9 cellular contexts compared by ENCODE assay signal in genomic region chr2:47486858-47487497, GRCh38.
DNase-seq lines count a peak whose midpoint lies in the region; ATAC-seq and TF ChIP-seq lines count a peak whose summit lies in the region.
"Had no signal": no experiment of that assay in that cellular context is flagged by ENCODE, and none has a peak within 500 bp of the region (broad histone marks: within the 10 kb centered on the region; RNA-seq: fewer than 3 reads in every experiment).

No MANE protein-coding gene starts in this region.

- no peaks in the 10 kb centered on the region for H3K9me3 Mint-ChIP-seq in activated T-helper 17 cell treated with anti-CD3 and anti-CD28 coated beads, Interleukin-2, amount 50 U/mL, for 72 hours

- H3K36me3 Mint-ChIP-seq in activated T-helper 17 cell treated with anti-CD3 and anti-CD28 coated beads, Interleukin-2, amount 50 U/mL, for 72 hours (ENCODE audit: low read depth), result peaks cover 26% of the 10 kb centered on the region

- TF ChIP-seq POLR2A in Peyer's patch (IDR thresholded peaks at IDR 0.05), result no peak

- peak overlapping the region; percentile 41 for H3K27ac Mint-ChIP-seq in activated T-helper 17 cell treated with anti-CD3 and anti-CD28 coated beads, Interleukin-2, amount 50 U/mL, for 72 hours

- H3K4me1 ChIP-seq in A673 (ENCODE audit: insufficient read depth, low read length, poor library complexity, severe bottlenecking) (peaks cover 5% of the 10 kb centered on the region), Peyer's patch (peaks cover 0 to 6% (median 0%) of the 10 kb centered on the region in 4 donors)

- TF ChIP-seq CTCF in A673 (conservative IDR thresholded peaks at IDR 0.05; ENCODE audit: low read depth, low read length), result no peak
- TF ChIP-seq CTCF in Peyer's patch (IDR thresholded peaks at IDR 0.05), result no peak

- H3K36me3 ChIP-seq in A673 (ENCODE audit: insufficient read depth, low read length, poor library complexity, severe bottlenecking), result no peaks in the 10 kb centered on the region
- H3K36me3 ChIP-seq in Peyer's patch, result no peaks in the 10 kb centered on the region

- peaks cover 4% of the 10 kb centered on the region for H3K4me1 Mint-ChIP-seq in activated T-helper 17 cell treated with anti-CD3 and anti-CD28 coated beads, Interleukin-2, amount 50 U/mL, for 72 hours

- DNase-seq in A673 (ENCODE audit: low spot score) (peak; percentile 5), Peyer's patch (no peak), DMS53 treated with DMSO at 0.1 percent for 48 hours (lab: John Stamatoyannopoulos, UW; ENCODE audit: unreplicated experiment) (no peak), D341Med (ENCODE audit: low spot score) (no peak), head of caudate nucleus (no peak)

- H3K27me3 ChIP-seq in A673 (replicated peaks; ENCODE audit: insufficient read depth, low read depth, low read length, poor library complexity) (no peaks in the 10 kb centered on the region), Peyer's patch (no peaks in the 10 kb centered on the region)

- H3K4me3 ChIP-seq in A673 (ENCODE audit: low read depth, low read length, poor library complexity, severe bottlenecking) (no peak overlapping the region), Peyer's patch (no peak overlapping the region)

- no TSS peak for BruUV-seq in A673 (replicated peaks; lab: Mats Ljungman, UMichigan)

- H3K27ac ChIP-seq in A673 (ENCODE audit: low read depth, low read length, poor library complexity, severe bottlenecking), result no peak overlapping the region
- no peak overlapping the region for H3K27ac ChIP-seq in Peyer's patch
- H3K27ac ChIP-seq: VCaP had no signal

- POLR2A ChIA-PET in A673 (lab: Charles Lee; ENCODE audit: low non-redundant PET), result no interaction called here

- intact Hi-C loops in A673 (cut with micrococcal nuclease; ENCODE audit: unreplicated experiment) (no loop called here), head of caudate nucleus (cut with DNase I) (no loop called here)

- H3K9me3 ChIP-seq in A673 (ENCODE audit: low read depth, low read length, poor library complexity, severe bottlenecking) (no peaks in the 10 kb centered on the region), Peyer's patch (no peaks in the 10 kb centered on the region)

- H3K27me3 Mint-ChIP-seq in activated T-helper 17 cell treated with anti-CD3 and anti-CD28 coated beads, Interleukin-2, amount 50 U/mL, for 72 hours, result no peaks in the 10 kb centered on the region

- H3K4me3 Mint-ChIP-seq in activated T-helper 17 cell treated with anti-CD3 and anti-CD28 coated beads, Interleukin-2, amount 50 U/mL, for 72 hours, result no peak overlapping the region

- CTCF ChIA-PET in A673 (lab: Charles Lee), result no interaction called here

- peak; percentile 99 for ATAC-seq in GM19351 (IDR thresholded peaks at IDR 0.05; ENCODE audit: unreplicated experiment)
- peak; percentile 97 for ATAC-seq in HG03432 (IDR thresholded peaks at IDR 0.05; ENCODE audit: unreplicated experiment)
- ATAC-seq in activated T-helper 17 cell treated with anti-CD3 and anti-CD28 coated beads, Interleukin-2, amount 50 U/mL, for 72 hours (replicated peaks), result no peak
